22 cellular contexts compared by ENCODE assay signal in genomic region chr20:32651537-32651936, GRCh38. TPM values are rescaled to one million over a fixed set of nuclear protein-coding genes. Genes with fewer than 3 reads are reported as not detected.
DNase-seq lines count a peak whose midpoint lies in the region; ATAC-seq, FAIRE-seq and TF ChIP-seq lines count a peak whose summit lies in the region.
"Had no signal": no experiment of that assay in that cellular context is flagged by ENCODE, and none has a peak within 500 bp of the region (broad histone marks: within the 10 kb centered on the region; RNA-seq: fewer than 3 reads in every experiment).

No MANE protein-coding gene starts in this region.

- in situ Hi-C loops in KBM-7 (cut with MboI; ENCODE audit: low pct_unique_long_range_greater_than_20kb, low sequenced_read_pairs) (loop anchor here (5.0 kb wide), 1 partner anchor 124 kb away; no protein-coding TSS in a partner anchor), K562 (cut with MboI) (loop anchor here (5.0 to 25.0 kb wide), 3 partner anchors 134 to 814 kb away; partner anchors contain the start of gene FOXS1)

- CTCF ChIA-PET in OCI-LY7 (lab: Charles Lee; ENCODE audit: unreplicated experiment): interaction anchor here (0.5 to 2.6 kb wide), 2 partner anchors 113 to 129 kb away, joined by 5 to 12 read pairs; no protein-coding TSS in a partner anchor
- CTCF ChIA-PET in K562 (lab: Yijun Ruan, JAX; ENCODE audit: low intra/inter-chr PET ratio): interaction anchor here (0.6 to 6.2 kb wide), 3 partner anchors 31 to 182 kb away, joined by 3 to 85 read pairs (median 4); no protein-coding TSS in a partner anchor

- H3K4me1 ChIP-seq in BLaER1 treated with 17β-estradiol and CSF1 and Interleukin-3, amounts not matched to agents 10 nM and 100 nM: peaks cover 37 to 53% (median 44%) of the 10 kb centered on the region in 10 experiments
- H3K4me1 ChIP-seq in OCI-LY7 (ENCODE audit: insufficient read depth, low read length, poor library complexity, severe bottlenecking) (peaks cover 17% of the 10 kb centered on the region), K562 (replicated peaks in 1 of 2; ENCODE audit: control insufficient read depth in 2 of 2, insufficient read depth in 2 of 2, low read length in 2 of 2) (peaks cover 40 to 45% of the 10 kb centered on the region in 2 experiments), prostate gland (replicated peaks) (no peaks in the 10 kb centered on the region)
- H3K4me1 ChIP-seq: HAP-1, uterus had no signal

- H3K4me2 ChIP-seq in BLaER1 treated with 17β-estradiol and CSF1 and Interleukin-3, amounts not matched to agents 10 nM and 100 nM: peak overlapping the region; percentile 35 to 80 (median 67)
- no peak overlapping the region for H3K4me2 ChIP-seq in OCI-LY7 (ENCODE audit: low read length)
- no peak overlapping the region for H3K4me2 ChIP-seq in K562 (ENCODE audit: insufficient read depth, low read length)

- H3K4me1 Mint-ChIP-seq in glutamatergic neuron (ENCODE audit: low read depth, unreplicated experiment): peaks cover 5% of the 10 kb centered on the region

- DNase-seq in KBM-7: peak; percentile 65
- DNase-seq in OCI-LY7 (ENCODE audit: low spot score): peak; percentile 20
- DNase-seq in K562 (ENCODE audit: extremely low read depth in 1 of 4, low spot score in 3 of 4): peak in 1 of 4 experiments; percentile 3
- no peak for DNase-seq in glutamatergic neuron
- no peak for DNase-seq in prostate gland (ENCODE audit: low spot score)
- DNase-seq: ACHN; CD4-positive, CD25-positive, alpha-beta regulatory T cell; DND-41; NCI-H1930; NCI-H446; SHP77 treated with DMSO at 0.1 percent for 48 hours; stimulated activated CD4-positive, alpha-beta T cell treated with anti-CD3 and anti-CD28 coated beads, Interleukin-12 subunit alpha, Interleukin-12 subunit beta, amount 100 ng/mL, for 4 hours; uterus had no signal

- H3K36me3 Mint-ChIP-seq in glutamatergic neuron (ENCODE audit: unreplicated experiment): peaks cover 6% of the 10 kb centered on the region
- H3K36me3 Mint-ChIP-seq: CD4-positive, CD25-positive, alpha-beta regulatory T cell had no signal

- no peak for TF ChIP-seq RAD21 in K562 (CRISPR knock-in tag; conservative IDR thresholded peaks at IDR 0.05 in 1 of 2, IDR thresholded peaks at IDR 0.05 in 1 of 2)

- H3K4me3 Mint-ChIP-seq in glutamatergic neuron (ENCODE audit: unreplicated experiment): no peak overlapping the region

- FAIRE-seq in K562 (lab: Jason Lieb, UNC): no peak
- FAIRE-seq: GM18507, islet of Langerhans had no signal

- H2AFZ ChIP-seq in OCI-LY7 (ENCODE audit: low read length) (peak overlapping the region; percentile 16; the same call in 1 of the 2 replicates), K562 (ENCODE audit: low read depth, low read length) (peak overlapping the region; percentile 38; the same call in 1 of the 2 replicates)

- no peak overlapping the region for H3K27ac Mint-ChIP-seq in glutamatergic neuron (ENCODE audit: unreplicated experiment)

- intact Hi-C loops in OCI-LY7 (cut with micrococcal nuclease; ENCODE audit: unreplicated experiment): loop anchor here (10.0 kb wide), 1 partner anchor 497 kb away; no protein-coding TSS in a partner anchor
- intact Hi-C loops in K562 (cut with micrococcal nuclease): loop anchor here (2.0 to 10.0 kb wide), 6 partner anchors 69 to 827 kb away; no protein-coding TSS in a partner anchor
- intact Hi-C loops in prostate gland (cut with DNase I): no loop called here

- H4K20me1 ChIP-seq in BLaER1 treated with 17β-estradiol and CSF1 and Interleukin-3, amounts not matched to agents 10 nM and 100 nM: no peaks in the 10 kb centered on the region
- H4K20me1 ChIP-seq in OCI-LY7 (ENCODE audit: insufficient read depth, low read length): no peaks in the 10 kb centered on the region
- no peaks in the 10 kb centered on the region for H4K20me1 ChIP-seq in K562 (replicated peaks; ENCODE audit: control insufficient read depth, insufficient read depth, low read length)

- WGBS in K562 (ENCODE audit: insufficient coverage, low coverage, missing lambda C conversion rate): 56% methylated on average over 2 of the region's 2 CpGs
- 85% methylated on average over 2 of the region's 2 CpGs for WGBS in prostate gland

- peaks cover 19% of the 10 kb centered on the region for H3K27me3 Mint-ChIP-seq in glutamatergic neuron (ENCODE audit: unreplicated experiment)

- no peaks in the 10 kb centered on the region for H3K36me3 ChIP-seq in BLaER1 treated with 17β-estradiol and CSF1 and Interleukin-3, amounts not matched to agents 10 nM and 100 nM
- H3K36me3 ChIP-seq in OCI-LY7 (ENCODE audit: insufficient read depth, low read length) (no peaks in the 10 kb centered on the region), K562 (ENCODE audit: control insufficient read depth, insufficient read depth, low read length) (no peaks in the 10 kb centered on the region), prostate gland (no peaks in the 10 kb centered on the region)
- H3K36me3 ChIP-seq: HAP-1, neutrophil, uterus had no signal

- TF ChIP-seq EP300 in K562 (IDR thresholded peaks at IDR 0.05; ENCODE audit: low read length): no peak

- POLR2A ChIA-PET in OCI-LY7 (lab: Charles Lee): interaction anchor here (0.8 to 1.0 kb wide), 2 partner anchors 11 to 47 kb away, joined by 3 to 7 read pairs; no protein-coding TSS in a partner anchor
- POLR2A ChIA-PET in K562 (lab: Yijun Ruan, JAX): interaction anchor here (0.6 to 11.5 kb wide), 4 partner anchors 21 to 136 kb away, joined by 3 to 110 read pairs (median 3); no protein-coding TSS in a partner anchor

- no peak overlapping the region for H3K9ac ChIP-seq in BLaER1 treated with 17β-estradiol and CSF1 and Interleukin-3, amounts not matched to agents 10 nM and 100 nM
- peak overlapping the region in 1 of 2 experiments; percentile 87; a peak in 1 of 4 replicates for H3K9ac ChIP-seq in K562 (ENCODE audit: insufficient read depth in 1 of 2, low read depth in 2 of 2, low read length in 2 of 2)

- H3K9me2 ChIP-seq in OCI-LY7 (ENCODE audit: insufficient read depth, low read length): no peaks in the 10 kb centered on the region

- no peak for TF ChIP-seq POLR2A in K562 (conservative IDR thresholded peaks at IDR 0.05)
- TF ChIP-seq POLR2A in prostate gland (IDR thresholded peaks at IDR 0.05): no peak

- H3K9me3 ChIP-seq in BLaER1 treated with 17β-estradiol and CSF1 and Interleukin-3, amounts not matched to agents 10 nM and 100 nM (replicated peaks in 1 of 11): peaks cover 0 to 10% (median 0%) of the 10 kb centered on the region in 11 experiments; a peak in 3 of 22 replicates
- H3K9me3 ChIP-seq in OCI-LY7 (ENCODE audit: low read length): no peaks in the 10 kb centered on the region; the same call in 1 of the 2 replicates
- H3K9me3 ChIP-seq in K562 (replicated peaks; ENCODE audit: control insufficient read depth, insufficient read depth, low read depth, low read length): no peaks in the 10 kb centered on the region; the same call in 1 of the 2 replicates
- H3K9me3 ChIP-seq in prostate gland: no peaks in the 10 kb centered on the region
- H3K9me3 ChIP-seq: HAP-1, neutrophil, uterus had no signal

- H3K9me1 ChIP-seq in K562 (ENCODE audit: control insufficient read depth, insufficient read depth, low read length): no peaks in the 10 kb centered on the region

- H3K4me3 ChIP-seq in BLaER1 treated with 17β-estradiol and CSF1 and Interleukin-3, amounts not matched to agents 10 nM and 100 nM: no peak overlapping the region
- H3K4me3 ChIP-seq in OCI-LY7 (ENCODE audit: low read depth, low read length, poor library complexity, severe bottlenecking): no peak overlapping the region
- H3K4me3 ChIP-seq in K562: no peak overlapping the region
- no peak overlapping the region for H3K4me3 ChIP-seq in prostate gland
- H3K4me3 ChIP-seq: coronary artery, HAP-1, uterus had no signal

- TF ChIP-seq CTCF in OCI-LY7 (conservative IDR thresholded peaks at IDR 0.05; ENCODE audit: low read length) (no peak), K562 (IDR thresholded peaks at IDR 0.05 in 2 of 3, conservative IDR thresholded peaks at IDR 0.05 in 1 of 3; ENCODE audit: insufficient read depth in 2 of 3, low read depth in 1 of 3, low read length in 3 of 3) (no peak), glutamatergic neuron (IDR thresholded peaks at IDR 0.05; ENCODE audit: partially characterized antibody, unreplicated experiment) (no peak), prostate gland (IDR thresholded peaks at IDR 0.05) (no peak)

- H3K9me3 Mint-ChIP-seq in glutamatergic neuron (ENCODE audit: unreplicated experiment): peaks cover 12% of the 10 kb centered on the region
- H3K9me3 Mint-ChIP-seq: CD4-positive, CD25-positive, alpha-beta regulatory T cell had no signal

- H3K79me2 ChIP-seq in OCI-LY7 (ENCODE audit: insufficient read depth, low read depth, low read length) (no peaks in the 10 kb centered on the region), K562 (ENCODE audit: control insufficient read depth, insufficient read depth, low read length) (no peaks in the 10 kb centered on the region; the same call in 2 of the 3 replicates)

- H3K27ac ChIP-seq in BLaER1 treated with 17β-estradiol and CSF1 and Interleukin-3, amounts not matched to agents 10 nM and 100 nM: peak overlapping the region in 1 of 11 experiments; percentile 12; a peak in 1 of 22 replicates
- H3K27ac ChIP-seq in OCI-LY7 (ENCODE audit: low read depth, low read length, poor library complexity, severe bottlenecking) (no peak overlapping the region), K562 (ENCODE audit: extremely low read depth, low read depth, low read length) (no peak overlapping the region; the same call in 2 of the 3 replicates), prostate gland (no peak overlapping the region)
- H3K27ac ChIP-seq: coronary artery, neutrophil, uterus had no signal

- ATAC-seq in K562: no peak
- ATAC-seq in HG03439 (IDR thresholded peaks at IDR 0.05; ENCODE audit: unreplicated experiment): no peak
- ATAC-seq in HG03039 (IDR thresholded peaks at IDR 0.05; ENCODE audit: unreplicated experiment): no peak

- BruUV-seq in OCI-LY7 (replicated peaks; lab: Mats Ljungman, UMichigan) (no TSS peak), K562 (replicated peaks; lab: Mats Ljungman, UMichigan) (no TSS peak)

- no peaks in the 10 kb centered on the region for H3K27me3 ChIP-seq in BLaER1 treated with 17β-estradiol and CSF1 and Interleukin-3, amounts not matched to agents 10 nM and 100 nM
- no peaks in the 10 kb centered on the region for H3K27me3 ChIP-seq in K562 (ENCODE audit: control insufficient read depth in 2 of 2, insufficient read depth in 2 of 2, low read length in 2 of 2)
- H3K27me3 ChIP-seq in prostate gland (replicated peaks; ENCODE audit: insufficient read depth): no peaks in the 10 kb centered on the region
- H3K27me3 ChIP-seq: uterus had no signal

RNA-seq across cellular contexts. Expression of gene C20orf203, which starts 22.2 kb away (rescaled TPM):
- 0.47 and 0.70 TPM in 2 replicates for total RNA-seq in OCI-LY7 (2014; rRNA removed; shearing (Covaris generic))
- 1.3 and 1.4 TPM in 2 replicates for total RNA-seq in OCI-LY7 (2022)
- total RNA-seq in K562 (2011; cell fraction: chromatin; rRNA removed; ENCODE audit: low replicate concordance): 15.7 and 23.6 TPM in 2 replicates
- 8.0 and 10.7 TPM in 2 replicates for total RNA-seq in K562 (2011; cell fraction: nucleolus; rRNA removed)
- total RNA-seq in K562 (2011; cell fraction: nucleoplasm; rRNA removed): 19.4 and 25.1 TPM in 2 replicates
- 0.68 and 0.78 TPM in 2 replicates for total RNA-seq in K562 (2014; rRNA removed)
- total RNA-seq in K562 (2014; rRNA removed; fragmentation: Illumina TruSeq; extraction: Trizol): 0.48 and 0.62 TPM in 2 replicates
- total RNA-seq in K562 (2015; rRNA removed; fragmentation: Illumina TruSeq; extraction: Trizol): 0.57 and 0.58 TPM in 2 replicates
- total RNA-seq in K562 (2021): 2.0 and 2.4 TPM in 2 replicates
- 0.52 and 1.5 TPM in 2 replicates for polyA plus RNA-seq in K562 (2011; rRNA removed)
- polyA plus RNA-seq in K562 (2011; cell fraction: cytosol; rRNA removed): 0.60 and 1.3 TPM in 2 replicates
- 3.0 and 4.6 TPM in 2 replicates for polyA plus RNA-seq in K562 (2011; cell fraction: nucleus; rRNA removed)
- polyA plus RNA-seq in K562 (2012): 0.73 and 1.5 TPM in 2 replicates
- polyA plus RNA-seq in K562 (2014; fragmentation: Illumina TruSeq; extraction: Trizol): 0.58 and 0.68 TPM in 2 replicates
- polyA plus RNA-seq in K562 (2014; fragmentation: Nextera tagmentation; extraction: Ambion mirVana): under 1 TPM; 0.56 to 0.69 TPM
- 2.0 and 2.3 TPM in 2 replicates for polyA plus RNA-seq in K562 (2014; rRNA removed)
- polyA minus RNA-seq in K562 (2011; rRNA and poly(A)+ RNA removed): 0.21 and 0.72 TPM in 2 replicates
- 0.64 TPM in 1 of 2 replicates, not detected in the other for polyA minus RNA-seq in K562 (2011; cell fraction: cytosol; rRNA and poly(A)+ RNA removed)
- 0.81 and 4.7 TPM in 2 replicates for polyA minus RNA-seq in K562 (2011; cell fraction: nucleus; rRNA and poly(A)+ RNA removed)
- total RNA-seq in glutamatergic neuron (ENCODE audit: unreplicated experiment): 0.25 TPM
- total RNA-seq in prostate gland: under 1 TPM; 0.14 to 0.51 TPM
- total RNA-seq: MCF 10A had no signal

Comparison
In these comparisons a context has a peak if more than half of its experiments do, and no peak if none do; other contexts are left out.
1. H3K4me2 ChIP-seq: peak in BLaER1 treated with 17β-estradiol and CSF1 and Interleukin-3, amounts not matched to agents 10 nM and 100 nM (11 of 11); none in OCI-LY7 (single experiment) and K562 (single experiment).
2. DNase-seq: peak in KBM-7 (single experiment) and OCI-LY7 (single experiment); none in glutamatergic neuron (single experiment) and prostate gland (single experiment).